Comparison of ENCODE assay signal across 23 cellular contexts in genomic region chr5:113321266-113321665, GRCh38.
A peak's percentile ranks its signal among the peaks of the same experiment; 100 is the strongest.
DNase-seq lines count a peak whose midpoint lies in the region; ATAC-seq, FAIRE-seq and TF ChIP-seq lines count a peak whose summit lies in the region.
"Had no signal": no experiment of that assay in that cellular context is flagged by ENCODE, and none has a peak within 500 bp of the region (broad histone marks: within the 10 kb centered on the region; RNA-seq: fewer than 3 reads in every experiment).

No MANE protein-coding gene starts in this region.

- H3K23ac ChIP-seq in H1 (ENCODE audit: insufficient read length) = no peak overlapping the region

- H3K23me2 ChIP-seq in H1 (ENCODE audit: low read depth, low read length) = no peaks in the 10 kb centered on the region

- no peaks in the 10 kb centered on the region for H3K79me1 ChIP-seq in H1 (ENCODE audit: low read depth, low read length)

- CTCF ChIA-PET in HCT116 (lab: Charles Lee) = interaction anchor here (0.6 kb wide), 1 partner anchor 269 kb away, joined by 3 read pairs; no protein-coding TSS in a partner anchor
- CTCF ChIA-PET in H1 (lab: Charles Lee; ENCODE audit: partially characterized antibody) = interaction anchor here (0.6 to 1.0 kb wide), 4 partner anchors 10 to 210 kb away, joined by 3 read pairs; no protein-coding TSS in a partner anchor

- peak overlapping the region in 8 of 11 experiments; percentile 8 to 58 (median 30); a peak in 14 of 22 replicates for H3K4me2 ChIP-seq in BLaER1 treated with 17β-estradiol and CSF1 and Interleukin-3, amounts not matched to agents 10 nM and 100 nM
- no peak overlapping the region for H3K4me2 ChIP-seq in HCT116 (ENCODE audit: low read length)
- no peak overlapping the region for H3K4me2 ChIP-seq in H1 (ENCODE audit: insufficient read depth in 1 of 2, low read depth in 2 of 2, low read length in 2 of 2)

- H3K9me2 ChIP-seq in HCT116 (ENCODE audit: insufficient read depth) = no peaks in the 10 kb centered on the region

- H3K4me3 ChIP-seq in BLaER1 treated with 17β-estradiol and CSF1 and Interleukin-3, amounts not matched to agents 10 nM and 100 nM = no peak overlapping the region
- H3K4me3 ChIP-seq in HCT116 (replicated peaks in 1 of 2; ENCODE audit: low read depth in 1 of 2, low read length in 2 of 2) (no peak overlapping the region), H1 (ENCODE audit: extremely low read depth in 1 of 4, insufficient read depth in 2 of 4, low read depth in 3 of 4, low read length in 4 of 4) (no peak overlapping the region), suprapubic skin (no peak overlapping the region)
- H3K4me3 ChIP-seq: K562, thyroid gland had no signal

- H3K4me1 ChIP-seq in BLaER1 treated with 17β-estradiol and CSF1 and Interleukin-3, amounts not matched to agents 10 nM and 100 nM = peaks cover 0 to 13% (median 7%) of the 10 kb centered on the region in 10 experiments; a peak in 14 of 20 replicates
- H3K4me1 ChIP-seq in HCT116 (ENCODE audit: control insufficient read depth in 1 of 2, insufficient read depth in 2 of 2, low read length in 2 of 2) = no peaks in the 10 kb centered on the region
- H3K4me1 ChIP-seq in H1 (replicated peaks in 1 of 4; ENCODE audit: control insufficient read depth in 3 of 4, insufficient read depth in 4 of 4, low read length in 3 of 4) = no peaks in the 10 kb centered on the region; a peak in 1 of 7 replicates
- H3K4me1 ChIP-seq in suprapubic skin = no peaks in the 10 kb centered on the region
- H3K4me1 ChIP-seq: thyroid gland had no signal

- no peak overlapping the region for H3K27ac ChIP-seq in BLaER1 treated with 17β-estradiol and CSF1 and Interleukin-3, amounts not matched to agents 10 nM and 100 nM
- H3K27ac ChIP-seq in HCT116 (ENCODE audit: low read depth, low read length) (no peak overlapping the region), H1 (ENCODE audit: low read depth, low read length) (no peak overlapping the region), suprapubic skin (no peak overlapping the region)
- H3K27ac ChIP-seq: thyroid gland had no signal

- DNase-seq in HCT116 (ENCODE audit: low read depth, low spot score) (no peak), H1 (ENCODE audit: low read depth in 1 of 2, low spot score in 2 of 2) (no peak), left lobe of liver (ENCODE audit: low spot score) (no peak), suprapubic skin (ENCODE audit: low spot score in 2 of 2) (no peak)
- no peak for DNase-seq in stimulated activated CD4-positive, alpha-beta T cell treated with anti-CD3 and anti-CD28 coated beads, Interleukin-4, amount 100 ng/mL, for 24 hours
- DNase-seq: activated CD4-positive, alpha-beta T cell treated with anti-CD3 and anti-CD28 coated beads, Interleukin-2, amount 50 U/mL, for 48 hours; activated CD4-positive, CD25-positive, alpha-beta regulatory T cell; activated CD8-positive, alpha-beta memory T cell treated with anti-CD3 and anti-CD28 coated beads, Interleukin-2, amount 50 U/mL, for 4 hours; caudate nucleus; CD8-positive, alpha-beta T cell; DMS153; GOT3; NCI-H187; NCI-H2171 treated with DMSO at 0.1 percent for 48 hours; NCI-H526 treated with DMSO at 0.1 percent for 48 hours; stimulated activated CD4-positive, alpha-beta T cell treated with anti-CD3 and anti-CD28 coated beads, Interleukin-12 subunit alpha, Interleukin-12 subunit beta, amount 100 ng/mL, for 4 hours; SW 1271; thyroid gland had no signal

- no peaks in the 10 kb centered on the region for H3K36me3 ChIP-seq in BLaER1 treated with 17β-estradiol and CSF1 and Interleukin-3, amounts not matched to agents 10 nM and 100 nM
- H3K36me3 ChIP-seq in HCT116 (ENCODE audit: control insufficient read depth in 1 of 2, insufficient read depth in 2 of 2, low read length in 2 of 2) (no peaks in the 10 kb centered on the region), H1 (ENCODE audit: control insufficient read depth in 2 of 4, insufficient read depth in 4 of 4, low read length in 3 of 4) (no peaks in the 10 kb centered on the region), suprapubic skin (no peaks in the 10 kb centered on the region)
- H3K36me3 ChIP-seq: thyroid gland had no signal

- no peak for TF ChIP-seq CTCF in HCT116 (IDR thresholded peaks at IDR 0.05 in 2 of 3, conservative IDR thresholded peaks at IDR 0.05 in 1 of 3; ENCODE audit: borderline replicate concordance in 1 of 3, insufficient read depth in 1 of 3, low read depth in 2 of 3, low read length in 2 of 3)
- no peak for TF ChIP-seq CTCF in H1 (IDR thresholded peaks at IDR 0.05; ENCODE audit: control extremely low read depth in 1 of 3, insufficient read depth in 1 of 3, low read depth in 1 of 3, low read length in 3 of 3)
- TF ChIP-seq CTCF in suprapubic skin (IDR thresholded peaks at IDR 0.05) = no peak

- H3K56ac ChIP-seq in H1 (replicated peaks; ENCODE audit: insufficient read length, low read depth, low read length) = no peak overlapping the region

- H2BK12ac ChIP-seq in H1 (ENCODE audit: low read depth, low read length) = no peak overlapping the region

- H3K18ac ChIP-seq in H1 (ENCODE audit: extremely low read depth, low read length) = no peak overlapping the region

- no peak overlapping the region for H2AFZ ChIP-seq in HCT116 (ENCODE audit: low read depth, low read length, poor library complexity, severe bottlenecking)
- no peak overlapping the region for H2AFZ ChIP-seq in H1 (ENCODE audit: low read length)

- H3K79me2 ChIP-seq in HCT116 (ENCODE audit: insufficient read depth, low read length) (no peaks in the 10 kb centered on the region), H1 (ENCODE audit: control insufficient read depth in 1 of 2, insufficient read depth in 2 of 2, low read length in 2 of 2) (no peaks in the 10 kb centered on the region)

- H4K5ac ChIP-seq in H1 (ENCODE audit: insufficient read length, low read depth, low read length) = no peak overlapping the region

- H3K4ac ChIP-seq in H1 (replicated peaks; ENCODE audit: insufficient read length, low read depth, low read length) = no peak overlapping the region

- H3K14ac ChIP-seq in H1 (ENCODE audit: insufficient read length) = no peak overlapping the region

- no peak overlapping the region for H4K8ac ChIP-seq in H1 (ENCODE audit: extremely low read depth, insufficient read depth, low read length)

- H3K9ac ChIP-seq in BLaER1 treated with 17β-estradiol and CSF1 and Interleukin-3, amounts not matched to agents 10 nM and 100 nM = no peak overlapping the region
- H3K9ac ChIP-seq in HCT116 (ENCODE audit: low read length) (no peak overlapping the region), H1 (replicated peaks in 1 of 4; ENCODE audit: extremely low read depth in 1 of 4, low read depth in 3 of 4, low read length in 3 of 4) (no peak overlapping the region)

- H4K20me1 ChIP-seq in BLaER1 treated with 17β-estradiol and CSF1 and Interleukin-3, amounts not matched to agents 10 nM and 100 nM = no peaks in the 10 kb centered on the region
- H4K20me1 ChIP-seq in HCT116 (ENCODE audit: insufficient read depth) (no peaks in the 10 kb centered on the region), H1 (replicated peaks in 1 of 2; ENCODE audit: control insufficient read depth in 1 of 2, insufficient read depth in 2 of 2, low read length in 2 of 2) (no peaks in the 10 kb centered on the region)

- TF ChIP-seq EP300 in H1 (IDR thresholded peaks at IDR 0.05; ENCODE audit: borderline replicate concordance in 1 of 2, low read depth in 2 of 2, low read length in 2 of 2) (no peak), suprapubic skin (IDR thresholded peaks at IDR 0.05) (no peak)

- peak; percentile 52 for FAIRE-seq in H1 (lab: Jason Lieb, UNC)
- FAIRE-seq: G401.6, K562 had no signal

- no peak overlapping the region for H2AK5ac ChIP-seq in H1 (ENCODE audit: low read depth, low read length)

- H3K27me3 ChIP-seq in BLaER1 treated with 17β-estradiol and CSF1 and Interleukin-3, amounts not matched to agents 10 nM and 100 nM = no peaks in the 10 kb centered on the region
- H3K27me3 ChIP-seq in HCT116 (ENCODE audit: insufficient read depth, low read length) (no peaks in the 10 kb centered on the region), H1 (replicated peaks in 1 of 4; ENCODE audit: control insufficient read depth in 3 of 4, extremely low read depth in 1 of 4, insufficient read depth in 3 of 4, low read length in 3 of 4) (no peaks in the 10 kb centered on the region), suprapubic skin (no peaks in the 10 kb centered on the region)
- H3K27me3 ChIP-seq: thyroid gland had no signal

- RAD21 ChIA-PET in HCT116 (lab: Charles Lee; ENCODE audit: low non-redundant PET in 1 of 2, low total read pairs in 2 of 2, uncharacterized antibody in 2 of 2, unreplicated experiment in 2 of 2) = no interaction called here

- H3K9me3 ChIP-seq in BLaER1 treated with 17β-estradiol and CSF1 and Interleukin-3, amounts not matched to agents 10 nM and 100 nM (replicated peaks in 1 of 11) = no peaks in the 10 kb centered on the region
- H3K9me3 ChIP-seq in HCT116 (ENCODE audit: control insufficient read depth in 1 of 2, insufficient read depth in 1 of 2, low read depth in 1 of 2, low read length in 2 of 2) = no peaks in the 10 kb centered on the region
- H3K9me3 ChIP-seq in H1 (ENCODE audit: insufficient read depth in 2 of 2, low read depth in 1 of 2, low read length in 1 of 2) = no peaks in the 10 kb centered on the region
- no peaks in the 10 kb centered on the region for H3K9me3 ChIP-seq in suprapubic skin
- H3K9me3 ChIP-seq: thyroid gland had no signal

- H2BK20ac ChIP-seq in H1 (ENCODE audit: low read length) = no peak overlapping the region

- ATAC-seq in HCT116 (no peak), left lobe of liver (peak; percentile 38), GM19452 (IDR thresholded peaks at IDR 0.05; ENCODE audit: unreplicated experiment) (no peak)
- ATAC-seq: CD8-positive, alpha-beta T cell; K562; natural killer cell treated with Interleukin-12 subunit alpha and Interleukin-12 subunit beta and Interleukin-15 and Interleukin-18, amount 100 ng/mL, for 72 hours had no signal

- TF ChIP-seq RAD21 in HCT116 (IDR thresholded peaks at IDR 0.05; ENCODE audit: low read depth) (peak; percentile 34; the same call in 1 of the 2 replicates), H1 (IDR thresholded peaks at IDR 0.05 in 1 of 2, conservative IDR thresholded peaks at IDR 0.05 in 1 of 2; ENCODE audit: low read depth in 2 of 2, low read length in 2 of 2) (peak; percentile 36 to 51; a peak in 3 of 4 replicates)

- WGBS in H1 (ENCODE audit: extremely low coverage in 1 of 2, insufficient coverage in 1 of 2, insufficient read length in 1 of 2, insufficient replicate concordance in 2 of 2, low coverage in 1 of 2, low lambda C conversion rate in 2 of 2, missing lambda C conversion rate in 1 of 2), 2 experiments = 85% methylated on average over 2 of the region's 2 CpGs; no CpG with 5 or more reads in 1 of the 2 experiments
- 75% methylated on average over 2 of the region's 2 CpGs for WGBS in suprapubic skin

- POLR2A ChIA-PET in HCT116 (lab: Charles Lee) = interaction anchor here (0.6 kb wide), 1 partner anchor 155 kb away, joined by 3 read pairs; no protein-coding TSS in a partner anchor
- POLR2A ChIA-PET in H1 (lab: Charles Lee; ENCODE audit: partially characterized antibody) = no interaction called here

- no peak overlapping the region for H2BK5ac ChIP-seq in H1 (ENCODE audit: low read depth, low read length)

- no peak overlapping the region for H2BK120ac ChIP-seq in H1 (replicated peaks; ENCODE audit: low read depth, low read length)

- no peak overlapping the region for H4K91ac ChIP-seq in H1 (replicated peaks; ENCODE audit: insufficient read length, low read length)

- H2BK15ac ChIP-seq in H1 (ENCODE audit: low read length) = no peak overlapping the region

- intact Hi-C loops in HCT116 (cut with micrococcal nuclease) = no loop called here

- BruUV-seq in HCT116 (replicated peaks; lab: Mats Ljungman, UMichigan) = no TSS peak

- TF ChIP-seq POLR2A in HCT116 (IDR thresholded peaks at IDR 0.05; ENCODE audit: borderline replicate concordance, extremely low read depth, insufficient read depth, insufficient read length) (no peak), H1 (IDR thresholded peaks at IDR 0.05; ENCODE audit: control extremely low read depth in 1 of 2, low read depth in 2 of 2, low read length in 2 of 2) (no peak), suprapubic skin (IDR thresholded peaks at IDR 0.05) (no peak)

Comparison
In these comparisons a context has a peak if more than half of its experiments do, and no peak if none do; other contexts are left out.
1. H3K4me2 ChIP-seq: peak in BLaER1 treated with 17β-estradiol and CSF1 and Interleukin-3, amounts not matched to agents 10 nM and 100 nM (8 of 11); none in HCT116 (single experiment) and H1 (0 of 2).